18 cellular contexts compared by ENCODE assay signal in the genomic region with DNA sequence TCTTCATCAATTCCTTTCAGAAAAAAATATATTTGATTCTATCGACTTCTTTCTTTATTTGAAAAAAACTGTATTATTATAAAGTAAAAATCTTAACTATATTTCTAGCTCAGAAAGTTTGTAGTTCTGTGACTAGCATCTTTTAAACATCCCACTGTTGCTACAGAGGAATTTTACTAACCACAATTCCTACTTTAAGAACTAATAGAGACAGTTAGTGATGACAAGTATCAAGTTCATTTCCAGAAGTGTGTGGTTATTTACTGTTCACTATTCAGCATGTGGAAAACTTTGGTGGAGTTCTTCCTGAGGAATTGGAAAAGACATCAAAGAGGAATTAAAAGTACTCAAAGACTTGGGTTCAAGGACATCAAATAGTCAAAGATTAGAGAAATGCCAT.
"Had no signal": no experiment of that assay in that cellular context is flagged by ENCODE, and none has a peak within 500 bp of the region (broad histone marks: within the 10 kb centered on the region; RNA-seq: fewer than 3 reads in every experiment).

No MANE protein-coding gene starts in this region.

- H3K4me1 Mint-ChIP-seq: stimulated activated effector memory CD8-positive, alpha-beta T cell treated with anti-CD3 and anti-CD28 coated beads, Interleukin-12 subunit alpha, Interleukin-12 subunit beta, amount 100 ng/mL, for 72 hours had no signal

- H3K27me3 ChIP-seq: cardiac muscle cell, dorsolateral prefrontal cortex, foreskin keratinocyte, right lobe of liver, tibial nerve, uterus had no signal

- H3K4me3 ChIP-seq: cardiac muscle cell, dorsolateral prefrontal cortex, right lobe of liver, tibial nerve, uterus had no signal

- H3K9me3 ChIP-seq: right lobe of liver, tibial nerve, uterus had no signal

- H3K27ac Mint-ChIP-seq: activated B cell treated with CpG ODN at 0.5 μM for 24 hours; activated naive CD8-positive, alpha-beta T cell; endodermal cell; nephron progenitor cell; progenitor cell of endocrine pancreas; stimulated activated effector memory CD8-positive, alpha-beta T cell treated with anti-CD3 and anti-CD28 coated beads, Interleukin-12 subunit alpha, Interleukin-12 subunit beta, amount 100 ng/mL, for 72 hours had no signal

- H3K27ac ChIP-seq: cardiac muscle cell, dorsolateral prefrontal cortex, foreskin keratinocyte, right lobe of liver, tibial nerve, uterus had no signal

- DNase-seq: activated B cell treated with CpG ODN at 0.5 μM for 24 hours; activated CD4-positive, alpha-beta T cell treated with anti-CD3 and anti-CD28 coated beads for 48 hours; activated CD8-positive, alpha-beta memory T cell treated with anti-CD3 and anti-CD28 coated beads, Interleukin-2, amount 50 U/mL, for 48 hours; activated gamma-delta T cell treated with Interleukin-2 at 50 U/mL for 16 hours; dorsolateral prefrontal cortex; endodermal cell; foreskin keratinocyte; kidney glomerular epithelial cell; nephron progenitor cell; occipital lobe; right lobe of liver; stimulated activated CD4-positive, alpha-beta T cell treated with anti-CD3 and anti-CD28 coated beads, Interleukin-2, amount 100 ng/mL, for 24 hours; uterus had no signal

- H3K36me3 ChIP-seq: cardiac muscle cell, right lobe of liver, tibial nerve, uterus had no signal

- H3K27me3 Mint-ChIP-seq: activated B cell treated with CpG ODN at 0.5 μM for 24 hours had no signal

- H3K36me3 Mint-ChIP-seq: stimulated activated effector memory CD8-positive, alpha-beta T cell treated with anti-CD3 and anti-CD28 coated beads, Interleukin-12 subunit alpha, Interleukin-12 subunit beta, amount 100 ng/mL, for 72 hours had no signal

- H3K4me3 Mint-ChIP-seq: activated B cell treated with CpG ODN at 0.5 μM for 24 hours; activated naive CD8-positive, alpha-beta T cell; endodermal cell; nephron progenitor cell; stimulated activated effector memory CD8-positive, alpha-beta T cell treated with anti-CD3 and anti-CD28 coated beads, Interleukin-12 subunit alpha, Interleukin-12 subunit beta, amount 100 ng/mL, for 72 hours had no signal

- ATAC-seq: foreskin keratinocyte; right lobe of liver; stimulated activated effector memory CD8-positive, alpha-beta T cell treated with anti-CD3 and anti-CD28 coated beads, Interleukin-12 subunit alpha, Interleukin-12 subunit beta, amount 100 ng/mL, for 72 hours had no signal

- H3K4me1 ChIP-seq: foreskin keratinocyte, right lobe of liver, tibial nerve, uterus had no signal

- H3K9me3 Mint-ChIP-seq: activated B cell treated with CpG ODN at 0.5 μM for 24 hours; endodermal cell; nephron progenitor cell; stimulated activated effector memory CD8-positive, alpha-beta T cell treated with anti-CD3 and anti-CD28 coated beads, Interleukin-12 subunit alpha, Interleukin-12 subunit beta, amount 100 ng/mL, for 72 hours had no signal
